Comparison of ENCODE assay signal across 17 cellular contexts in genomic region chr10:133182791-133183645, GRCh38. TPM values are rescaled to one million over a fixed set of nuclear protein-coding genes. Genes with fewer than 3 reads are reported as not detected.
A peak's percentile ranks its signal among the peaks of the same experiment; 100 is the strongest.
DNase-seq lines count a peak whose midpoint lies in the region; ATAC-seq, FAIRE-seq and TF ChIP-seq lines count a peak whose summit lies in the region.
"Had no signal": no experiment of that assay in that cellular context is flagged by ENCODE, and none has a peak within 500 bp of the region (broad histone marks: within the 10 kb centered on the region; RNA-seq: fewer than 3 reads in every experiment).

No MANE protein-coding gene starts in this region.

- no peak overlapping the region for H3K27ac ChIP-seq in HEK293 (ENCODE audit: extremely low read depth, low read depth, low read length)
- H3K27ac ChIP-seq in kidney (ENCODE audit: low read depth in 2 of 2, low read length in 2 of 2) = no peak overlapping the region
- H3K27ac ChIP-seq in upper lobe of right lung = no peak overlapping the region
- H3K27ac ChIP-seq: 22Rv1, GM23248 had no signal

- no peaks in the 10 kb centered on the region for H3K9me3 ChIP-seq in HEK293 (ENCODE audit: control insufficient read depth, insufficient read depth, low read depth, low read length)
- H3K9me3 ChIP-seq in kidney (ENCODE audit: control insufficient read depth in 1 of 2, low read length in 2 of 2) = no peaks in the 10 kb centered on the region
- H3K9me3 ChIP-seq in upper lobe of right lung = no peaks in the 10 kb centered on the region

- intact Hi-C loops in Right ventricle myocardium inferior (cut with DNase I) (no loop called here), Right ventricle myocardium superior (cut with DNase I) (no loop called here), kidney (cut with DNase I) (no loop called here), upper lobe of right lung (cut with DNase I) (no loop called here)

- TF ChIP-seq CTCF in HEK293 (tag by site-specific recombination; IDR thresholded peaks at IDR 0.05) (no peak), kidney (IDR thresholded peaks at IDR 0.05; ENCODE audit: borderline replicate concordance, extremely low read depth, insufficient read depth) (no peak), upper lobe of right lung (IDR thresholded peaks at IDR 0.05) (no peak)

- POLR2A ChIA-PET in HEK293 (lab: Yijun Ruan, JAX) = no interaction called here

- no peak for ATAC-seq in Right ventricle myocardium inferior
- no peak for ATAC-seq in Right ventricle myocardium superior (ENCODE audit: poor library complexity)
- ATAC-seq in upper lobe of right lung = peak; percentile 6
- ATAC-seq in GM21786 (IDR thresholded peaks at IDR 0.05; ENCODE audit: unreplicated experiment) = no peak

- no peak for FAIRE-seq in kidney (lab: Jason Lieb, UNC)

- H3K4me1 ChIP-seq in HEK293 (ENCODE audit: control insufficient read depth, insufficient read depth, low read length) = no peaks in the 10 kb centered on the region
- H3K4me1 ChIP-seq in kidney (ENCODE audit: control insufficient read depth in 1 of 2, insufficient read depth in 1 of 2, low read depth in 1 of 2, low read length in 2 of 2) = no peaks in the 10 kb centered on the region
- H3K4me1 ChIP-seq in upper lobe of right lung = no peaks in the 10 kb centered on the region

- no peak overlapping the region for H3K9ac ChIP-seq in kidney (ENCODE audit: low read length in 2 of 2)
- H3K9ac ChIP-seq: GM23248 had no signal

- DNase-seq in Right ventricle myocardium inferior (ENCODE audit: missing footprints) (peak; percentile 54), Right ventricle myocardium superior (no peak), kidney (peak; percentile 69), upper lobe of right lung (no peak), NCI-H526 treated with DMSO at 0.1 percent for 48 hours (lab: John Stamatoyannopoulos, UW) (no peak)
- DNase-seq: CD4-positive, CD25-positive, alpha-beta regulatory T cell; DMS53; GF-D8; GM23248; H7 had no signal

- H3K4me3 ChIP-seq in HEK293 (ENCODE audit: low read depth, low read length) (no peak overlapping the region), kidney (ENCODE audit: low read length in 2 of 2) (no peak overlapping the region), upper lobe of right lung (no peak overlapping the region)
- H3K4me3 ChIP-seq: GM23248 had no signal

- H3K36me3 ChIP-seq in HEK293 (ENCODE audit: control insufficient read depth in 2 of 2, insufficient read depth in 1 of 2, low read length in 2 of 2) (peaks cover 0 to 9% of the 10 kb centered on the region in 2 experiments; a peak in 1 of 3 replicates), kidney (ENCODE audit: control insufficient read depth in 1 of 2, insufficient read depth in 2 of 2, low read length in 2 of 2) (no peaks in the 10 kb centered on the region), upper lobe of right lung (no peaks in the 10 kb centered on the region)

- CTCF ChIA-PET in HEK293 (lab: Yijun Ruan, JAX) = no interaction called here

- no peaks in the 10 kb centered on the region for H3K27me3 ChIP-seq in upper lobe of right lung

TF ChIP-seq in HEK293, 187 proteins besides CTCF, POLR2A, EP300 and RAD21:
- peak; percentile 8; the same call in 1 of the 2 replicates for TF ChIP-seq KLF1 (tag by site-specific recombination; IDR thresholded peaks at IDR 0.05)
- TF ChIP-seq HIC1 (tag by site-specific recombination; IDR thresholded peaks at IDR 0.05) = peak; percentile 99
- TF ChIP-seq ZFP3 (tag by site-specific recombination; IDR thresholded peaks at IDR 0.05; ENCODE audit: low read depth) = no peak
- peak; percentile 99 for TF ChIP-seq ZFHX2 (tag by site-specific recombination; conservative IDR thresholded peaks at IDR 0.05)
- TF ChIP-seq ELK4 (IDR thresholded peaks at IDR 0.05; ENCODE audit: borderline replicate concordance, low read depth, low read length) = no peak
- peak; percentile 94 for TF ChIP-seq EGR2 (tag by site-specific recombination; IDR thresholded peaks at IDR 0.05; ENCODE audit: low read depth)
TF ChIP-seq in HEK293: peak in this region for 4.

RNA-seq across cellular contexts. Expression of gene KNDC1, which starts 23.0 kb away (rescaled TPM):
- not detected for total RNA-seq in Right ventricle myocardium inferior
- total RNA-seq in Right ventricle myocardium superior = not detected
- total RNA-seq in kidney = 8.7 TPM
- polyA plus RNA-seq in kidney (ENCODE audit: insufficient read depth, low read depth, low replicate concordance) = 0.43 TPM
- 14.3 TPM for total RNA-seq in upper lobe of right lung
- total RNA-seq: A673 had no signal
- polyA plus RNA-seq: CD4-positive, CD25-positive, alpha-beta regulatory T cell had no signal

RNA-seq across cellular contexts. Expression of gene UTF1, which starts 47.0 kb away (rescaled TPM):
- not detected for total RNA-seq in Right ventricle myocardium inferior
- total RNA-seq in Right ventricle myocardium superior = not detected
- total RNA-seq in kidney = not detected
- not detected for polyA plus RNA-seq in kidney (ENCODE audit: insufficient read depth, low read depth, low replicate concordance)
- total RNA-seq in upper lobe of right lung = not detected
- total RNA-seq: A673; CD4-positive, CD25-positive, alpha-beta regulatory T cell; GM23248; HT-29 had no signal
- polyA plus RNA-seq: BJ; CD4-positive, CD25-positive, alpha-beta regulatory T cell; GM23248; IgD-negative memory B cell had no signal

RNA-seq across cellular contexts. Expression of gene VENTX, which starts 54.6 kb away (rescaled TPM):
- total RNA-seq in Right ventricle myocardium inferior (0.54 TPM), Right ventricle myocardium superior (0.43 TPM), kidney (3.3 TPM), upper lobe of right lung (3.4 TPM)
- polyA plus RNA-seq in kidney (ENCODE audit: insufficient read depth, low read depth, low replicate concordance) = 0.39 TPM
- total RNA-seq: A673; CD4-positive, CD25-positive, alpha-beta regulatory T cell; GM23248; HT-29 had no signal
- polyA plus RNA-seq: BJ; CD4-positive, CD25-positive, alpha-beta regulatory T cell; GM23248; IgD-negative memory B cell had no signal

Comparison
In these comparisons a context has a peak if more than half of its experiments do, and no peak if none do; other contexts are left out.
1. DNase-seq: peak in Right ventricle myocardium inferior (single experiment) and kidney (single experiment); none in Right ventricle myocardium superior (single experiment), upper lobe of right lung (single experiment) and NCI-H526 treated with DMSO at 0.1 percent for 48 hours (single experiment).